Comparison of ENCODE assay signal across 8 cellular contexts in genomic region chr12:78470354-78471195, GRCh38.
A peak's percentile ranks its signal among the peaks of the same experiment; 100 is the strongest.
DNase-seq lines count a peak whose midpoint lies in the region; ATAC-seq and TF ChIP-seq lines count a peak whose summit lies in the region.

No MANE protein-coding gene starts in this region.

- H3K4me1 ChIP-seq in cardiac muscle cell (ENCODE audit: low read depth) = no peaks in the 10 kb centered on the region
- H3K4me1 ChIP-seq in heart left ventricle = no peaks in the 10 kb centered on the region
- no peaks in the 10 kb centered on the region for H3K4me1 ChIP-seq in ascending aorta

- H3K27me3 ChIP-seq in cardiac muscle cell (no peaks in the 10 kb centered on the region), heart left ventricle (no peaks in the 10 kb centered on the region), ascending aorta (no peaks in the 10 kb centered on the region)

- no peaks in the 10 kb centered on the region for H3K36me3 ChIP-seq in cardiac muscle cell
- no peaks in the 10 kb centered on the region for H3K36me3 ChIP-seq in heart left ventricle
- H3K36me3 ChIP-seq in ascending aorta = no peaks in the 10 kb centered on the region

- WGBS in heart left ventricle, 4 donors = 79 to 89% (median 84%) methylated on average over 3 of the region's 3 CpGs

- TF ChIP-seq POLR2A in heart left ventricle (IDR thresholded peaks at IDR 0.05) = no peak

- ATAC-seq in heart left ventricle (no peak), SK-N-SH treated with all-trans-retinoic acid at 6 μM for 48 hours (peak; percentile 82), GM19035 (IDR thresholded peaks at IDR 0.05; ENCODE audit: unreplicated experiment) (no peak), Right ventricle myocardium inferior (no peak)

- H3K9me3 ChIP-seq in cardiac muscle cell (ENCODE audit: low read depth) (no peaks in the 10 kb centered on the region), heart left ventricle (no peaks in the 10 kb centered on the region), ascending aorta (no peaks in the 10 kb centered on the region)

- intact Hi-C loops in heart left ventricle (cut with DNase I) = no loop called here
- intact Hi-C loops in Right ventricle myocardium inferior (cut with DNase I) = no loop called here
- intact Hi-C loops in ascending aorta (cut with DNase I) = no loop called here

- TF ChIP-seq CTCF in cardiac muscle cell (IDR thresholded peaks at IDR 0.05; ENCODE audit: low read depth, low read length) (peak; percentile 43), heart left ventricle (IDR thresholded peaks at IDR 0.05) (peak in 4 of 12 donors; percentile 11 to 33 (median 16)), LNCaP clone FGC (IDR thresholded peaks at IDR 0.05; ENCODE audit: control insufficient read depth, extremely low read depth, insufficient read depth) (peak; percentile 61), ascending aorta (IDR thresholded peaks at IDR 0.05) (no peak)

- H3K4me3 ChIP-seq in cardiac muscle cell (no peak overlapping the region), heart left ventricle (no peak overlapping the region), LNCaP clone FGC (ENCODE audit: low read depth, low read length) (no peak overlapping the region), ascending aorta (no peak overlapping the region)

- H3K27ac ChIP-seq in cardiac muscle cell = no peak overlapping the region
- H3K27ac ChIP-seq in heart left ventricle = no peak overlapping the region
- no peak overlapping the region for H3K27ac ChIP-seq in ascending aorta

- DNase-seq in cardiac muscle cell (ENCODE audit: low read depth in 1 of 2, low spot score in 1 of 2) (peak; percentile 23 to 42), heart left ventricle (no peak), LNCaP clone FGC (ENCODE audit: low read depth) (peak; percentile 27), iPS DF 4.7 (ENCODE audit: extremely low read depth, low spot score) (peak; percentile 33), Right ventricle myocardium inferior (ENCODE audit: missing footprints) (no peak), ascending aorta (ENCODE audit: low spot score in 2 of 2) (no peak)

TF ChIP-seq in SK-N-SH treated with all-trans-retinoic acid at 6 μM for 48 hours, 23 proteins besides CTCF, POLR2A, EP300 and RAD21:
- TF ChIP-seq BACH2 (CRISPR knock-in tag; IDR thresholded peaks at IDR 0.05; ENCODE audit: borderline replicate concordance) = no peak
- no peak for TF ChIP-seq GLIS3 (CRISPR knock-in tag; IDR thresholded peaks at IDR 0.05)
- TF ChIP-seq SNAI2 (CRISPR knock-in tag; IDR thresholded peaks at IDR 0.05) = no peak
- TF ChIP-seq ISL1 (CRISPR knock-in tag; IDR thresholded peaks at IDR 0.05) = no peak
- no peak for TF ChIP-seq POU6F1 (CRISPR knock-in tag; IDR thresholded peaks at IDR 0.05; ENCODE audit: borderline replicate concordance, low read depth)

Comparison
In these comparisons a context has a peak if more than half of its experiments do, and no peak if none do; other contexts are left out.
1. DNase-seq: peak in cardiac muscle cell (2 of 2), LNCaP clone FGC (single experiment) and iPS DF 4.7 (single experiment); none in heart left ventricle (0 of 5), Right ventricle myocardium inferior (single experiment) and ascending aorta (0 of 2).
2. CTCF ChIP-seq: peak in cardiac muscle cell (single experiment) and LNCaP clone FGC (single experiment); none in ascending aorta (0 of 3).